11 cellular contexts compared by ENCODE assay signal in the genomic region with DNA sequence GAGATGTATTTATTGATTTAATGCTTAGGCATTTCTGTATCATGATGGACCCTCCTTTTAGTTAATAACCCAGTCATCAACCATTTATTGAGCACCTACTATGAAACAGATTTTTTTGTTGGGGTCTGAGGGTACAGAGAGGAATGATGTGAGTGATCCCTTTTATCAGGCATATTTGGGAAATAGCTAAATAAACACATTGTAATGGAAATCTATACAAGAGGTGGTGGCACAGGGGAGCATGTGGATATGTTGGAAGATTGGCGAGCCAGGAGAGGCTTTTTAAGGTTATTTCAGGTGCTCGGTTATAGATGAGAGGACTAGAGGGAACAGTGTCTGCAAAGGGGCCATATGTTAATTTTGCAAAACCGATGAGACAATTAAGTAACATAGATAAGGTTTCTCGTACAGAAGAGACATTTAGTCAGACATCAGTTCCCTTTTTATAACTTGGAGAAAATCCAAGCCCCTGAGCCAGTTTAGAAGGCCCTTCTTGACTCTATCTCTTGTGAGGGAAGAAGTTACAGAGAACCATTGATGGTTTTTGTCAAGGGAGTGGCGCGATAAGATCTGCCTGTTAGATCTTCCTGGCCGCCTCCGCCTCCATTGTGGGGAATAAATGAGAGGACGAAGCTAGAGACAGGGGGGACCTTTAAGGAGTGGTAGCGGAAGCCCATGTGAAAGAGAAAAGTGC. TPM values are rescaled to one million over a fixed set of nuclear protein-coding genes. Genes with fewer than 3 reads are reported as not detected.
A peak's percentile ranks its signal among the peaks of the same experiment; 100 is the strongest.
DNase-seq lines count a peak whose midpoint lies in the region; ATAC-seq and TF ChIP-seq lines count a peak whose summit lies in the region.
"Had no signal": no experiment of that assay in that cellular context is flagged by ENCODE, and none has a peak within 500 bp of the region (broad histone marks: within the 10 kb centered on the region; RNA-seq: fewer than 3 reads in every experiment).

No MANE protein-coding gene starts in this region.

- H3K27me3 ChIP-seq in Panc1 (ENCODE audit: control insufficient read depth, insufficient read depth, low read length) = no peaks in the 10 kb centered on the region
- no peaks in the 10 kb centered on the region for H3K27me3 ChIP-seq in smooth muscle cell (ENCODE audit: low read depth)

- TF ChIP-seq CTCF in Panc1 (IDR thresholded peaks at IDR 0.05) = no peak
- TF ChIP-seq CTCF in smooth muscle cell (IDR thresholded peaks at IDR 0.05; ENCODE audit: borderline replicate concordance, insufficient read depth, poor library complexity, severe bottlenecking) = no peak

- peaks cover 64% of the 10 kb centered on the region for H4K20me1 ChIP-seq in smooth muscle cell (ENCODE audit: low read depth)

- H3K4me3 ChIP-seq in Panc1 (ENCODE audit: low read depth in 2 of 2, low read length in 2 of 2) (peak overlapping the region; percentile 76 to 89), smooth muscle cell (peak overlapping the region; percentile 94)

- intact Hi-C loops in Panc1 (cut with micrococcal nuclease; ENCODE audit: unreplicated experiment) = no loop called here

- H3K4me3 Mint-ChIP-seq in activated T-cell treated with anti-CD3 and anti-CD28 coated beads, Interleukin-2, amount 50 U/mL, for 72 hours = peak overlapping the region; percentile 88 to 93
- H3K4me3 Mint-ChIP-seq in effector memory CD8-positive, alpha-beta T cell = peak overlapping the region; percentile 87 to 91

- H3F3A ChIP-seq in smooth muscle cell (ENCODE audit: low read depth) = no peaks in the 10 kb centered on the region

- POLR2A ChIA-PET in Panc1 (lab: Charles Lee) = no interaction called here

- H3K9me3 ChIP-seq in Panc1 (ENCODE audit: control insufficient read depth, insufficient read depth, low read depth, low read length) (no peaks in the 10 kb centered on the region), smooth muscle cell (replicated peaks; ENCODE audit: low read depth) (no peaks in the 10 kb centered on the region)

- H2AFZ ChIP-seq in smooth muscle cell (ENCODE audit: low read depth) = no peak overlapping the region

- peaks cover 65% of the 10 kb centered on the region for H3K79me2 ChIP-seq in smooth muscle cell (ENCODE audit: low read depth)

- CTCF ChIA-PET in Panc1 (lab: Charles Lee) = interaction anchor here (0.5 kb wide), 1 partner anchor 13 kb away, joined by 6 read pairs; no protein-coding TSS in a partner anchor

- H3K4me1 ChIP-seq in Panc1 (ENCODE audit: control insufficient read depth, insufficient read depth, low read length) (peaks cover 31% of the 10 kb centered on the region), smooth muscle cell (ENCODE audit: low read depth) (peaks cover 13% of the 10 kb centered on the region)

- peak overlapping the region; percentile 93 for H3K27ac Mint-ChIP-seq in activated T-cell treated with anti-CD3 and anti-CD28 coated beads, Interleukin-2, amount 50 U/mL, for 72 hours
- peak overlapping the region; percentile 92 to 95 for H3K27ac Mint-ChIP-seq in effector memory CD8-positive, alpha-beta T cell

- WGBS in smooth muscle cell (ENCODE audit: low lambda C conversion rate) = 84% methylated on average over 10 of the region's 10 CpGs

- H3K27ac ChIP-seq in Panc1 (ENCODE audit: low read length) (peak overlapping the region; percentile 91), smooth muscle cell (ENCODE audit: low read depth) (no peak overlapping the region)

- no peaks in the 10 kb centered on the region for H3K9me3 Mint-ChIP-seq in activated T-cell treated with anti-CD3 and anti-CD28 coated beads, Interleukin-2, amount 50 U/mL, for 72 hours
- no peaks in the 10 kb centered on the region for H3K9me3 Mint-ChIP-seq in effector memory CD8-positive, alpha-beta T cell

- H3K9ac ChIP-seq in smooth muscle cell (ENCODE audit: low read depth) = no peak overlapping the region

- no peak for ATAC-seq in activated T-cell treated with anti-CD3 and anti-CD28 coated beads, Interleukin-2, amount 50 U/mL, for 72 hours (replicated peaks in 1 of 2)
- ATAC-seq in Panc1 (no peak), GM18502 (IDR thresholded peaks at IDR 0.05; ENCODE audit: poor library complexity, unreplicated experiment) (no peak), HG03432 (IDR thresholded peaks at IDR 0.05; ENCODE audit: unreplicated experiment) (no peak), HG02884 (IDR thresholded peaks at IDR 0.05; ENCODE audit: unreplicated experiment) (no peak)
- ATAC-seq in effector memory CD8-positive, alpha-beta T cell (replicated peaks) = no peak

- peak overlapping the region; percentile 90 for H3K4me2 ChIP-seq in smooth muscle cell

- BruUV-seq in Panc1 (replicated peaks; lab: Mats Ljungman, UMichigan) = no TSS peak

- peaks cover 43% of the 10 kb centered on the region for H3K4me1 Mint-ChIP-seq in activated T-cell treated with anti-CD3 and anti-CD28 coated beads, Interleukin-2, amount 50 U/mL, for 72 hours (ENCODE audit: low read depth)
- peaks cover 31 to 36% of the 10 kb centered on the region in 2 donors for H3K4me1 Mint-ChIP-seq in effector memory CD8-positive, alpha-beta T cell (ENCODE audit: low read depth in 2 of 2)

- H3K36me3 ChIP-seq in Panc1 (ENCODE audit: control insufficient read depth, insufficient read depth, low read length) (peaks cover 7% of the 10 kb centered on the region; the same call in 1 of the 2 replicates), smooth muscle cell (ENCODE audit: low read depth) (no peaks in the 10 kb centered on the region)

- H3K36me3 Mint-ChIP-seq in activated T-cell treated with anti-CD3 and anti-CD28 coated beads, Interleukin-2, amount 50 U/mL, for 72 hours (ENCODE audit: insufficient read depth in 2 of 2) = peaks cover 0 to 9% of the 10 kb centered on the region in 2 donors
- peaks cover 7% of the 10 kb centered on the region for H3K36me3 Mint-ChIP-seq in effector memory CD8-positive, alpha-beta T cell (ENCODE audit: insufficient read depth)

- H3K27me3 Mint-ChIP-seq in activated T-cell treated with anti-CD3 and anti-CD28 coated beads, Interleukin-2, amount 50 U/mL, for 72 hours (ENCODE audit: low read depth) = no peaks in the 10 kb centered on the region
- H3K27me3 Mint-ChIP-seq in effector memory CD8-positive, alpha-beta T cell = no peaks in the 10 kb centered on the region

- in situ Hi-C loops in Panc1 (cut with HindIII; ENCODE audit: low pct_unique_long_range_greater_than_20kb, low sequenced_read_pairs) = no loop called here

- no peak for DNase-seq in activated T-cell treated with anti-CD3 and anti-CD28 coated beads, Interleukin-2, amount 50 U/mL, for 72 hours
- no peak for DNase-seq in activated T-cell treated with anti-CD3 and anti-CD28 coated beads for 4 hours
- DNase-seq in Panc1 (ENCODE audit: low read depth, low spot score) = no peak
- DNase-seq in effector memory CD8-positive, alpha-beta T cell = no peak
- no peak for DNase-seq in smooth muscle cell (lab: John Stamatoyannopoulos, UW; ENCODE audit: unreplicated experiment)
- DNase-seq: activated CD4-positive, alpha-beta T cell treated with anti-CD3 and anti-CD28 coated beads, Interleukin-2, amount 50 U/mL, for 4 hours; DMS53; posterior cingulate gyrus had no signal

RNA-seq across cellular contexts. Expression of a gene that starts 2.0 kb away (rescaled TPM):
- total RNA-seq in activated T-cell treated with anti-CD3 and anti-CD28 coated beads, Interleukin-2, amount 50 U/mL, for 72 hours = 10 to 100 TPM; 88.7 to 93.9 TPM
- 184 TPM for total RNA-seq in Panc1 (2021; ENCODE audit: unreplicated experiment)
- polyA plus RNA-seq in Panc1 (2012; ENCODE audit: insufficient read length) = 75.1 TPM
- 117 and 140 TPM in 2 replicates for total RNA-seq in smooth muscle cell
- polyA plus RNA-seq in smooth muscle cell = 131 and 164 TPM in 2 replicates
